Comparison of ENCODE assay signal across 1 cellular context in genomic region chr10:56139405-56139804, GRCh38.
TF ChIP-seq lines count a peak whose summit lies in the region.

No MANE protein-coding gene starts in this region.

TF ChIP-seq in HepG2, 621 proteins besides CTCF, POLR2A, EP300 and RAD21 (continued from another document):
- TF ChIP-seq, protein P1, sequence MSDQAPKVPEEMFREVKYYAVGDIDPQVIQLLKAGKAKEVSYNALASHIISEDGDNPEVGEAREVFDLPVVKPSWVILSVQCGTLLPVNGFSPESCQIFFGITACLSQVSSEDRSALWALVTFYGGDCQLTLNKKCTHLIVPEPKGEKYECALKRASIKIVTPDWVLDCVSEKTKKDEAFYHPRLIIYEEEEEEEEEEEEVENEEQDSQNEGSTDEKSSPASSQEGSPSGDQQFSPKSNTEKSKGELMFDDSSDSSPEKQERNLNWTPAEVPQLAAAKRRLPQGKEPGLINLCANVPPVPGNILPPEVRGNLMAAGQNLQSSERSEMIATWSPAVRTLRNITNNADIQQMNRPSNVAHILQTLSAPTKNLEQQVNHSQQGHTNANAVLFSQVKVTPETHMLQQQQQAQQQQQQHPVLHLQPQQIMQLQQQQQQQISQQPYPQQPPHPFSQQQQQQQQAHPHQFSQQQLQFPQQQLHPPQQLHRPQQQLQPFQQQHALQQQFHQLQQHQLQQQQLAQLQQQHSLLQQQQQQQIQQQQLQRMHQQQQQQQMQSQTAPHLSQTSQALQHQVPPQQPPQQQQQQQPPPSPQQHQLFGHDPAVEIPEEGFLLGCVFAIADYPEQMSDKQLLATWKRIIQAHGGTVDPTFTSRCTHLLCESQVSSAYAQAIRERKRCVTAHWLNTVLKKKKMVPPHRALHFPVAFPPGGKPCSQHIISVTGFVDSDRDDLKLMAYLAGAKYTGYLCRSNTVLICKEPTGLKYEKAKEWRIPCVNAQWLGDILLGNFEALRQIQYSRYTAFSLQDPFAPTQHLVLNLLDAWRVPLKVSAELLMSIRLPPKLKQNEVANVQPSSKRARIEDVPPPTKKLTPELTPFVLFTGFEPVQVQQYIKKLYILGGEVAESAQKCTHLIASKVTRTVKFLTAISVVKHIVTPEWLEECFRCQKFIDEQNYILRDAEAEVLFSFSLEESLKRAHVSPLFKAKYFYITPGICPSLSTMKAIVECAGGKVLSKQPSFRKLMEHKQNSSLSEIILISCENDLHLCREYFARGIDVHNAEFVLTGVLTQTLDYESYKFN (CRISPR knock-in tag; conservative IDR thresholded peaks at IDR 0.05): no peak
- TF ChIP-seq ZNF513 (CRISPR knock-in tag; conservative IDR thresholded peaks at IDR 0.05) (no peak), ADNP (CRISPR knock-in tag; IDR thresholded peaks at IDR 0.05) (no peak), GRHL1 (CRISPR knock-in tag; conservative IDR thresholded peaks at IDR 0.05) (no peak), GATAD2A (CRISPR knock-in tag; IDR thresholded peaks at IDR 0.05) (no peak), SIX1 (CRISPR knock-in tag; IDR thresholded peaks at IDR 0.05; ENCODE audit: borderline replicate concordance) (no peak), MXI1 (IDR thresholded peaks at IDR 0.05; ENCODE audit: borderline replicate concordance, low read depth, low read length) (no peak), ZNF552 (CRISPR knock-in tag; IDR thresholded peaks at IDR 0.05; ENCODE audit: borderline replicate concordance) (no peak), ZBTB3 (CRISPR knock-in tag; IDR thresholded peaks at IDR 0.05; ENCODE audit: borderline replicate concordance, low read depth) (no peak), ZNF337 (CRISPR knock-in tag; IDR thresholded peaks at IDR 0.05; ENCODE audit: borderline replicate concordance, low read depth) (no peak), CEBPB (IDR thresholded peaks at IDR 0.05; ENCODE audit: borderline replicate concordance, low read depth, low read length) (no peak)
- TF ChIP-seq, protein P2, sequence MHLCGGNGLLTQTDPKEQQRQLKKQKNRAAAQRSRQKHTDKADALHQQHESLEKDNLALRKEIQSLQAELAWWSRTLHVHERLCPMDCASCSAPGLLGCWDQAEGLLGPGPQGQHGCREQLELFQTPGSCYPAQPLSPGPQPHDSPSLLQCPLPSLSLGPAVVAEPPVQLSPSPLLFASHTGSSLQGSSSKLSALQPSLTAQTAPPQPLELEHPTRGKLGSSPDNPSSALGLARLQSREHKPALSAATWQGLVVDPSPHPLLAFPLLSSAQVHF (CRISPR knock-in tag; IDR thresholded peaks at IDR 0.05): no peak
